11 cellular contexts compared by ENCODE assay signal in genomic region chr3:102529452-102529851, GRCh38.
DNase-seq lines count a peak whose midpoint lies in the region; ATAC-seq and TF ChIP-seq lines count a peak whose summit lies in the region.
"Had no signal": no experiment of that assay in that cellular context is flagged by ENCODE, and none has a peak within 500 bp of the region (broad histone marks: within the 10 kb centered on the region; RNA-seq: fewer than 3 reads in every experiment).

No MANE protein-coding gene starts in this region.

- no peak overlapping the region for H4K5ac ChIP-seq in IMR-90 (ENCODE audit: low read depth, low read length)

- H3K79me1 ChIP-seq in IMR-90 (ENCODE audit: low read depth in 1 of 2, low read length in 2 of 2), result no peaks in the 10 kb centered on the region

- H3K56ac ChIP-seq in IMR-90 (ENCODE audit: extremely low read depth, insufficient read depth, low read length), result no peak overlapping the region

- H3K4me3 ChIP-seq in BJ (ENCODE audit: low read depth, low read length) (no peak overlapping the region), IMR-90 (ENCODE audit: insufficient read depth, low read depth, low read length) (no peak overlapping the region), body of pancreas (no peak overlapping the region), stomach (no peak overlapping the region)
- H3K4me3 ChIP-seq: esophagus squamous epithelium had no signal

- CTCF ChIA-PET in BJ (lab: Yijun Ruan, JAX), result interaction anchor here (0.7 to 3.2 kb wide), 5 partner anchors 9 to 300 kb away, joined by 3 to 18 read pairs (median 3); no protein-coding TSS in a partner anchor
- CTCF ChIA-PET in IMR-90 (lab: Yijun Ruan, JAX), result interaction anchor here (0.6 to 1.0 kb wide), 2 partner anchors 85 to 300 kb away, joined by 3 to 4 read pairs; no protein-coding TSS in a partner anchor

- H4K8ac ChIP-seq in IMR-90 (ENCODE audit: low read depth in 2 of 2, low read length in 2 of 2), result no peak overlapping the region

- no peaks in the 10 kb centered on the region for H3K36me3 ChIP-seq in BJ (ENCODE audit: control insufficient read depth, insufficient read depth, low read length)
- H3K36me3 ChIP-seq in IMR-90 (ENCODE audit: control insufficient read depth, insufficient read depth, low read length), result no peaks in the 10 kb centered on the region
- no peaks in the 10 kb centered on the region for H3K36me3 ChIP-seq in body of pancreas (replicated peaks in 1 of 2; ENCODE audit: insufficient read depth in 1 of 2, low read depth in 2 of 2)
- H3K36me3 ChIP-seq in stomach, result no peaks in the 10 kb centered on the region
- H3K36me3 ChIP-seq: esophagus squamous epithelium had no signal

- H2AFZ ChIP-seq in IMR-90 (replicated peaks; ENCODE audit: low read length, poor library complexity), result no peak overlapping the region

- no peak overlapping the region for H3K18ac ChIP-seq in IMR-90 (ENCODE audit: low read depth, low read length)

- H2BK120ac ChIP-seq in IMR-90 (ENCODE audit: low read depth, low read length), result no peak overlapping the region

- POLR2A ChIA-PET in BJ (lab: Charles Lee), result no interaction called here
- POLR2A ChIA-PET in IMR-90 (lab: Charles Lee; ENCODE audit: unreplicated experiment), result no interaction called here

- no peak overlapping the region for H2BK15ac ChIP-seq in IMR-90 (ENCODE audit: low read depth, low read length)

- H3K9ac ChIP-seq in IMR-90 (ENCODE audit: low read depth, low read length), result no peak overlapping the region

- TF ChIP-seq CTCF in BJ (IDR thresholded peaks at IDR 0.05; ENCODE audit: insufficient read depth, low read depth, low read length) (0 out of 2 replicates have a peak, but pooled peaks have one; percentile 8), IMR-90 (conservative IDR thresholded peaks at IDR 0.05; ENCODE audit: low read depth, low read length) (0 out of 2 replicates have a peak, but pooled peaks have one; percentile 21), body of pancreas (IDR thresholded peaks at IDR 0.05) (peak in 4 of 7 experiments; percentile 37 to 45 (median 40)), stomach (IDR thresholded peaks at IDR 0.05) (peak in 3 of 7 experiments; percentile 19 to 29 (median 26))

- H4K91ac ChIP-seq in IMR-90 (ENCODE audit: insufficient read depth, low read depth, low read length), result no peak overlapping the region

- intact Hi-C loops in IMR-90 (cut with micrococcal nuclease), result no loop called here
- intact Hi-C loops in body of pancreas (cut with DNase I), result no loop called here
- intact Hi-C loops in stomach (cut with DNase I; ENCODE audit: low total_unique reads), result no loop called here

- no peaks in the 10 kb centered on the region for H4K20me1 ChIP-seq in IMR-90 (ENCODE audit: insufficient read depth, low read length)

- WGBS in IMR-90 (ENCODE audit: extremely low coverage in 2 of 2, insufficient read length in 1 of 2), 2 experiments, result no CpG with 5 or more reads among the region's 3 CpGs
- 19 to 28% methylated on average over 3 of the region's 3 CpGs for WGBS in body of pancreas, 2 donors
- WGBS in stomach, 5 donors, result 20 to 41% (median 27%) methylated on average over 3 of the region's 3 CpGs

- no peaks in the 10 kb centered on the region for H3K27me3 ChIP-seq in BJ (ENCODE audit: control insufficient read depth, insufficient read depth, low read length)
- no peaks in the 10 kb centered on the region for H3K27me3 ChIP-seq in IMR-90 (ENCODE audit: control insufficient read depth, insufficient read depth, low read length)
- no peaks in the 10 kb centered on the region for H3K27me3 ChIP-seq in body of pancreas
- no peaks in the 10 kb centered on the region for H3K27me3 ChIP-seq in stomach
- H3K27me3 ChIP-seq: esophagus squamous epithelium had no signal

- DNase-seq in BJ (ENCODE audit: low read depth) (no peak), IMR-90 (peak; percentile 7), body of pancreas (peak in 3 of 4 donors; percentile 14 to 35 (median 21)), left kidney (ENCODE audit: low read depth, low spot score) (peak; percentile 56), stomach (no peak)
- DNase-seq in NK-92 treated with Interleukin-12 subunit alpha and Interleukin-12 subunit beta, amount 100 ng/mL, for 24 hours (lab: John Stamatoyannopoulos, UW), result no peak
- DNase-seq: activated CD4-positive, alpha-beta memory T cell treated with anti-CD3 and anti-CD28 coated beads for 36 hours; esophagus squamous epithelium; stimulated activated CD4-positive, alpha-beta T cell treated with anti-CD3 and anti-CD28 coated beads, Interleukin-2, amount 100 ng/mL, for 24 hours had no signal

- in situ Hi-C loops in IMR-90 (cut with MboI; ENCODE audit: low sequenced_read_pairs), result no loop called here

- H3K4me2 ChIP-seq in IMR-90 (ENCODE audit: low read depth, low read length), result no peak overlapping the region

- H2BK20ac ChIP-seq in IMR-90 (ENCODE audit: low read depth, low read length), result no peak overlapping the region

- TF ChIP-seq POLR2A in IMR-90 (IDR thresholded peaks at IDR 0.05; ENCODE audit: low read depth, low read length) (no peak), body of pancreas (IDR thresholded peaks at IDR 0.05) (no peak), stomach (IDR thresholded peaks at IDR 0.05) (no peak)

- H3K27ac ChIP-seq in IMR-90 (ENCODE audit: insufficient read depth, low read length), result no peak overlapping the region
- H3K27ac ChIP-seq in body of pancreas, result no peak overlapping the region
- H3K27ac ChIP-seq in stomach, result no peak overlapping the region
- H3K27ac ChIP-seq: esophagus squamous epithelium had no signal

- no TSS peak for BruUV-seq in IMR-90 (replicated peaks; lab: Mats Ljungman, UMichigan)

- H3K9me3 ChIP-seq in IMR-90 (ENCODE audit: control insufficient read depth, insufficient read depth, low read length), result no peaks in the 10 kb centered on the region
- H3K9me3 ChIP-seq in body of pancreas, result no peaks in the 10 kb centered on the region
- no peaks in the 10 kb centered on the region for H3K9me3 ChIP-seq in stomach
- H3K9me3 ChIP-seq: esophagus squamous epithelium had no signal

- TF ChIP-seq EP300 in stomach (IDR thresholded peaks at IDR 0.05), result no peak

- peak; percentile 40 for TF ChIP-seq RAD21 in IMR-90 (IDR thresholded peaks at IDR 0.05; ENCODE audit: low read length)

- H2BK5ac ChIP-seq in IMR-90 (ENCODE audit: low read depth, low read length, poor library complexity, severe bottlenecking), result no peak overlapping the region

- ATAC-seq in IMR-90 (ENCODE audit: low read depth) (no peak), body of pancreas (peak; percentile 62), GM18517 (IDR thresholded peaks at IDR 0.05; ENCODE audit: unreplicated experiment) (no peak), GM18519 (IDR thresholded peaks at IDR 0.05; ENCODE audit: low FRiP score, unreplicated experiment) (no peak)

- dilution Hi-C loops in IMR-90 (cut with HindIII; ENCODE audit: low sequenced_read_pairs, unreplicated experiment), result loop anchor here (25.0 kb wide), 1 partner anchor 292 kb away; no protein-coding TSS in a partner anchor

- no peak overlapping the region for H2AK9ac ChIP-seq in IMR-90 (replicated peaks; ENCODE audit: low read depth, low read length, poor library complexity)

- no peak overlapping the region for H2AK5ac ChIP-seq in IMR-90 (ENCODE audit: low read depth, low read length)

- no peak overlapping the region for H3K4ac ChIP-seq in IMR-90 (ENCODE audit: low read depth, low read length)

- no peak overlapping the region for H3K23ac ChIP-seq in IMR-90 (ENCODE audit: low read depth, low read length)

- H3K14ac ChIP-seq in IMR-90 (replicated peaks; ENCODE audit: low read depth, low read length), result no peak overlapping the region

- H3K4me1 ChIP-seq in IMR-90 (ENCODE audit: control insufficient read depth, insufficient read depth, low read length) (no peaks in the 10 kb centered on the region), body of pancreas (no peaks in the 10 kb centered on the region), stomach (peaks cover 0 to 7% (median 2%) of the 10 kb centered on the region in 4 donors)
- H3K4me1 ChIP-seq: esophagus squamous epithelium had no signal

- no peaks in the 10 kb centered on the region for H3K9me1 ChIP-seq in IMR-90 (ENCODE audit: insufficient read depth, low read length)

TF ChIP-seq in IMR-90, 13 proteins besides CTCF, POLR2A, EP300 and RAD21:
- TF ChIP-seq RFX5 (IDR thresholded peaks at IDR 0.05; ENCODE audit: low read depth, low read length), result no peak
- TF ChIP-seq CHD1 (IDR thresholded peaks at IDR 0.05; ENCODE audit: low read depth, low read length), result no peak
- TF ChIP-seq, protein P1, sequence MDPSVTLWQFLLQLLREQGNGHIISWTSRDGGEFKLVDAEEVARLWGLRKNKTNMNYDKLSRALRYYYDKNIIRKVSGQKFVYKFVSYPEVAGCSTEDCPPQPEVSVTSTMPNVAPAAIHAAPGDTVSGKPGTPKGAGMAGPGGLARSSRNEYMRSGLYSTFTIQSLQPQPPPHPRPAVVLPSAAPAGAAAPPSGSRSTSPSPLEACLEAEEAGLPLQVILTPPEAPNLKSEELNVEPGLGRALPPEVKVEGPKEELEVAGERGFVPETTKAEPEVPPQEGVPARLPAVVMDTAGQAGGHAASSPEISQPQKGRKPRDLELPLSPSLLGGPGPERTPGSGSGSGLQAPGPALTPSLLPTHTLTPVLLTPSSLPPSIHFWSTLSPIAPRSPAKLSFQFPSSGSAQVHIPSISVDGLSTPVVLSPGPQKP (IDR thresholded peaks at IDR 0.05; ENCODE audit: borderline replicate concordance, low read depth, low read length), result no peak
- TF ChIP-seq MAFK (IDR thresholded peaks at IDR 0.05; ENCODE audit: low read depth, low read length), result no peak
- TF ChIP-seq CEBPB (IDR thresholded peaks at IDR 0.05; ENCODE audit: low read depth, low read length), result no peak
- peak; percentile 24 for TF ChIP-seq SMC3 (IDR thresholded peaks at IDR 0.05; ENCODE audit: low read depth, low read length)
- no peak for TF ChIP-seq NFE2L2 (IDR thresholded peaks at IDR 0.05; ENCODE audit: low read depth, low read length)

Comparison
In these comparisons a context has a peak if more than half of its experiments do, and no peak if none do; other contexts are left out.
1. DNase-seq: peak in IMR-90 (single experiment), body of pancreas (3 of 4) and left kidney (single experiment); none in BJ (single experiment), NK-92 treated with Interleukin-12 subunit alpha and Interleukin-12 subunit beta, amount 100 ng/mL, for 24 hours (single experiment) and stomach (single experiment).